In genomic region chr12:29726321-29726692, GRCh38 we compare ENCODE assay signal across 12 cellular contexts. TPM values are rescaled to one million over a fixed set of nuclear protein-coding genes. Genes with fewer than 3 reads are reported as not detected.
DNase-seq lines count a peak whose midpoint lies in the region; ATAC-seq, FAIRE-seq and TF ChIP-seq lines count a peak whose summit lies in the region.
"Had no signal": no experiment of that assay in that cellular context is flagged by ENCODE, and none has a peak within 500 bp of the region (broad histone marks: within the 10 kb centered on the region; RNA-seq: fewer than 3 reads in every experiment).

No MANE protein-coding gene starts in this region.

- no peak for FAIRE-seq in astrocyte (lab: Jason Lieb, UNC)

- H3K4me3 ChIP-seq in astrocyte (ENCODE audit: insufficient read depth, low read depth, low read length), result no peak overlapping the region
- no peak overlapping the region for H3K4me3 ChIP-seq in hepatocyte
- no peak overlapping the region for H3K4me3 ChIP-seq in stomach

- no peaks in the 10 kb centered on the region for H3K36me3 ChIP-seq in astrocyte (ENCODE audit: insufficient read depth, low read length)
- no peaks in the 10 kb centered on the region for H3K36me3 ChIP-seq in hepatocyte (replicated peaks; ENCODE audit: insufficient read depth, low read depth)
- no peaks in the 10 kb centered on the region for H3K36me3 ChIP-seq in stomach

- TF ChIP-seq POLR2A in stomach (IDR thresholded peaks at IDR 0.05), result no peak
- no peak for TF ChIP-seq POLR2A in GM18505 (IDR thresholded peaks at IDR 0.05; ENCODE audit: borderline replicate concordance, extremely low read depth, insufficient read depth, insufficient read length)

- ATAC-seq in activated CD8-positive, alpha-beta T cell treated with anti-CD3 and anti-CD28 coated beads, Interleukin-2, amount 10 ng/mL, durations not matched to agents 7 days and 5 days, result no peak
- ATAC-seq in GM18505 (IDR thresholded peaks at IDR 0.05; ENCODE audit: unreplicated experiment) (no peak), HG02678 (IDR thresholded peaks at IDR 0.05; ENCODE audit: unreplicated experiment) (no peak)
- ATAC-seq: activated CD4-positive, alpha-beta T cell treated with anti-CD3 and anti-CD28 coated beads for 36 hours; activated naive CD4-positive, alpha-beta T cell treated with anti-CD3 and anti-CD28 coated beads, Interleukin-2, amount 50 U/mL, for 72 hours had no signal

- TF ChIP-seq EP300 in stomach (IDR thresholded peaks at IDR 0.05), result no peak

- no peak overlapping the region for H3K27ac ChIP-seq in astrocyte (ENCODE audit: low read depth, low read length)
- peak overlapping the region; percentile 10 for H3K27ac ChIP-seq in hepatocyte
- peak overlapping the region in 4 of 5 donors; percentile 30 to 57 (median 48) for H3K27ac ChIP-seq in stomach

- CTCF ChIA-PET in activated CD8-positive, alpha-beta T cell treated with anti-CD3 and anti-CD28 coated beads, Interleukin-2, amount 10 ng/mL, durations not matched to agents 7 days and 5 days (lab: Charles Lee), result no interaction called here

- no peaks in the 10 kb centered on the region for H3K36me3 Mint-ChIP-seq in astrocyte (ENCODE audit: low read depth, unreplicated experiment)
- H3K36me3 Mint-ChIP-seq in activated CD8-positive, alpha-beta T cell treated with anti-CD3 and anti-CD28 coated beads, Interleukin-2, amount 10 ng/mL, durations not matched to agents 7 days and 5 days (ENCODE audit: low read depth), result no peaks in the 10 kb centered on the region
- H3K36me3 Mint-ChIP-seq: activated naive CD4-positive, alpha-beta T cell treated with anti-CD3 and anti-CD28 coated beads, Interleukin-2, amount 50 U/mL, for 72 hours had no signal

- H3K4me2 ChIP-seq in astrocyte (ENCODE audit: low read length), result peak overlapping the region; percentile 58
- H3K4me2 ChIP-seq in hepatocyte, result no peak overlapping the region

- H4K20me1 ChIP-seq in astrocyte (ENCODE audit: insufficient read depth, low read length) (no peaks in the 10 kb centered on the region), hepatocyte (ENCODE audit: insufficient read depth, poor library complexity, severe bottlenecking) (no peaks in the 10 kb centered on the region)

- no peak overlapping the region for H3K27ac Mint-ChIP-seq in astrocyte (ENCODE audit: unreplicated experiment)
- H3K27ac Mint-ChIP-seq in activated CD8-positive, alpha-beta T cell treated with anti-CD3 and anti-CD28 coated beads, Interleukin-2, amount 10 ng/mL, durations not matched to agents 7 days and 5 days, result no peak overlapping the region
- H3K27ac Mint-ChIP-seq: activated CD4-positive, alpha-beta T cell treated with anti-CD3 and anti-CD28 coated beads for 36 hours; activated naive CD4-positive, alpha-beta T cell treated with anti-CD3 and anti-CD28 coated beads, Interleukin-2, amount 50 U/mL, for 72 hours had no signal

- peak overlapping the region; percentile 29 for H2AFZ ChIP-seq in astrocyte (ENCODE audit: low read depth, low read length)
- H2AFZ ChIP-seq in hepatocyte, result no peak overlapping the region

- no peak for TF ChIP-seq CTCF in astrocyte (IDR thresholded peaks at IDR 0.05; ENCODE audit: insufficient read depth, low read depth, low read length)
- TF ChIP-seq CTCF in hepatocyte (IDR thresholded peaks at IDR 0.05; ENCODE audit: poor library complexity), result no peak
- TF ChIP-seq CTCF in stomach (IDR thresholded peaks at IDR 0.05), result no peak

- peaks cover 8% of the 10 kb centered on the region for H3K4me1 Mint-ChIP-seq in astrocyte (ENCODE audit: low read depth, unreplicated experiment)
- no peaks in the 10 kb centered on the region for H3K4me1 Mint-ChIP-seq in activated CD8-positive, alpha-beta T cell treated with anti-CD3 and anti-CD28 coated beads, Interleukin-2, amount 10 ng/mL, durations not matched to agents 7 days and 5 days (ENCODE audit: low read depth)
- H3K4me1 Mint-ChIP-seq: activated CD4-positive, alpha-beta T cell treated with anti-CD3 and anti-CD28 coated beads for 36 hours had no signal

- H3K79me2 ChIP-seq in astrocyte (ENCODE audit: insufficient read depth, low read length) (no peaks in the 10 kb centered on the region), hepatocyte (no peaks in the 10 kb centered on the region)

- H3K9ac ChIP-seq in astrocyte (ENCODE audit: low read length), result no peak overlapping the region

- no peaks in the 10 kb centered on the region for H3K9me3 Mint-ChIP-seq in astrocyte (ENCODE audit: unreplicated experiment)
- H3K9me3 Mint-ChIP-seq in activated CD8-positive, alpha-beta T cell treated with anti-CD3 and anti-CD28 coated beads, Interleukin-2, amount 10 ng/mL, durations not matched to agents 7 days and 5 days (ENCODE audit: insufficient read depth), result no peaks in the 10 kb centered on the region

- no peak overlapping the region for H3K4me3 Mint-ChIP-seq in astrocyte (ENCODE audit: unreplicated experiment)
- no peak overlapping the region for H3K4me3 Mint-ChIP-seq in activated CD8-positive, alpha-beta T cell treated with anti-CD3 and anti-CD28 coated beads, Interleukin-2, amount 10 ng/mL, durations not matched to agents 7 days and 5 days
- H3K4me3 Mint-ChIP-seq: activated CD4-positive, alpha-beta T cell treated with anti-CD3 and anti-CD28 coated beads for 36 hours had no signal

- no peaks in the 10 kb centered on the region for H3K27me3 Mint-ChIP-seq in astrocyte (ENCODE audit: low read depth, unreplicated experiment)
- no peaks in the 10 kb centered on the region for H3K27me3 Mint-ChIP-seq in activated CD8-positive, alpha-beta T cell treated with anti-CD3 and anti-CD28 coated beads, Interleukin-2, amount 10 ng/mL, durations not matched to agents 7 days and 5 days (ENCODE audit: low read depth)

- 34% methylated on average over 3 of the region's 3 CpGs for WGBS in hepatocyte (ENCODE audit: low lambda C conversion rate, missing lambda C conversion rate)
- 7 to 19% (median 14%) methylated on average over 3 of the region's 3 CpGs for whole genome bisulfite sequencing in stomach, 5 donors

- intact Hi-C loops in stomach (cut with DNase I; ENCODE audit: low total_unique reads), result no loop called here

- POLR2A ChIA-PET in activated CD8-positive, alpha-beta T cell treated with anti-CD3 and anti-CD28 coated beads, Interleukin-2, amount 10 ng/mL, durations not matched to agents 7 days and 5 days (lab: Charles Lee), result no interaction called here

- H3K9me3 ChIP-seq in astrocyte (ENCODE audit: insufficient read depth, low read depth, low read length), result no peaks in the 10 kb centered on the region
- no peaks in the 10 kb centered on the region for H3K9me3 ChIP-seq in hepatocyte (ENCODE audit: low read depth)
- H3K9me3 ChIP-seq in stomach, result no peaks in the 10 kb centered on the region

- no peaks in the 10 kb centered on the region for H3K9me2 ChIP-seq in hepatocyte (replicated peaks; ENCODE audit: insufficient read depth)

- DNase-seq in M059J (ENCODE audit: low read depth) (peak; percentile 38), astrocyte (ENCODE audit: low read depth) (peak; percentile 42), hepatocyte (ENCODE audit: low spot score) (no peak), stomach (no peak), activated gamma-delta T cell treated with Interleukin-2 at 50 U/mL for 16 hours (no peak)
- no peak for DNase-seq in activated CD8-positive, alpha-beta T cell treated with anti-CD3 and anti-CD28 coated beads, Interleukin-2, amount 10 ng/mL, durations not matched to agents 7 days and 5 days
- DNase-seq: activated CD4-positive, alpha-beta T cell treated with anti-CD3 and anti-CD28 coated beads for 36 hours; DND-41; MV-4-11 had no signal

- H3K4me1 ChIP-seq in astrocyte (ENCODE audit: insufficient read depth, low read length), result peaks cover 5% of the 10 kb centered on the region
- peaks cover 5% of the 10 kb centered on the region for H3K4me1 ChIP-seq in hepatocyte (ENCODE audit: insufficient read depth)
- H3K4me1 ChIP-seq in stomach, result peaks cover 4 to 51% (median 14%) of the 10 kb centered on the region in 4 donors

- H3K27me3 ChIP-seq in astrocyte (ENCODE audit: insufficient read depth, low read length), result no peaks in the 10 kb centered on the region
- H3K27me3 ChIP-seq in hepatocyte, result no peaks in the 10 kb centered on the region
- no peaks in the 10 kb centered on the region for H3K27me3 ChIP-seq in stomach

RNA-seq across cellular contexts. Expression of gene TMTC1, which starts 57.4 kb away (rescaled TPM):
- 3.9 and 6.3 TPM in 2 replicates for total RNA-seq in M059J (2014; rRNA removed; shearing (Covaris generic))
- total RNA-seq in astrocyte, result 4.7 and 5.0 TPM in 2 replicates
- 13.1 and 14.0 TPM in 2 replicates for total RNA-seq in hepatocyte
- 2.8 and 6.8 TPM in 2 replicates for polyA plus RNA-seq in hepatocyte
- 10 to 100 TPM; 17.7 to 76.8 (median 34.0) TPM for total RNA-seq in stomach
- 1 to 10 TPM; 1.5 to 3.1 (median 2.8) TPM for polyA plus RNA-seq in stomach
- total RNA-seq in activated CD8-positive, alpha-beta T cell treated with anti-CD3 and anti-CD28 coated beads, Interleukin-2, amount 10 ng/mL, durations not matched to agents 7 days and 5 days, result not detected
- total RNA-seq: activated naive CD4-positive, alpha-beta T cell treated with anti-CD3 and anti-CD28 coated beads, Interleukin-2, amount 50 U/mL, for 72 hours had no signal

Comparison
In these comparisons a context has a peak if more than half of its experiments do, and no peak if none do; other contexts are left out.
1. DNase-seq: peak in M059J (single experiment) and astrocyte (single experiment); none in hepatocyte (single experiment), stomach (single experiment), activated gamma-delta T cell treated with Interleukin-2 at 50 U/mL for 16 hours (single experiment) and activated CD8-positive, alpha-beta T cell treated with anti-CD3 and anti-CD28 coated beads, Interleukin-2, amount 10 ng/mL, durations not matched to agents 7 days and 5 days (single experiment).